Comparison of ENCODE assay signal across 18 cellular contexts in genomic region chrY:14145614-14146013, GRCh38.
"Had no signal": no experiment of that assay in that cellular context is flagged by ENCODE, and none has a peak within 500 bp of the region (broad histone marks: within the 10 kb centered on the region; RNA-seq: fewer than 3 reads in every experiment).

No MANE protein-coding gene starts in this region.

- H3K27ac Mint-ChIP-seq: nephron; stimulated activated memory B cell treated with anti-CD40 and anti-IgM and Interleukin-4, amounts not matched to agents 10 μg/mL and 1 μg/mL and 100 μg/mL, for 72 hours; stimulated activated naive CD8-positive, alpha-beta T cell treated with anti-CD3 and anti-CD28 coated beads, Interleukin-15, Interleukin-2, amounts not matched to agents 100 ng/mL and 50 ng/mL, for 24 hours had no signal

- H3K4me3 Mint-ChIP-seq: nephron; stimulated activated memory B cell treated with anti-CD40 and anti-IgM and Interleukin-4, amounts not matched to agents 10 μg/mL and 1 μg/mL and 100 μg/mL, for 72 hours; stimulated activated naive CD8-positive, alpha-beta T cell treated with anti-CD3 and anti-CD28 coated beads, Interleukin-15, Interleukin-2, amounts not matched to agents 100 ng/mL and 50 ng/mL, for 24 hours had no signal

- DNase-seq: effector memory CD4-positive, alpha-beta T cell; gastrocnemius medialis; heart right ventricle; kidney glomerular epithelial cell; mammary epithelial cell; midbrain; occipital lobe; pancreas; psoas muscle; retina; right lobe of liver; stimulated activated CD4-positive, alpha-beta T cell treated with anti-CD3 and anti-CD28 coated beads, Interleukin-4, amount 100 ng/mL, for 24 hours; tibial artery had no signal

- H3K27me3 ChIP-seq: gastrocnemius medialis, heart right ventricle, pancreas, right lobe of liver, tibial artery had no signal

- H3K36me3 ChIP-seq: gastrocnemius medialis, heart right ventricle, pancreas, right lobe of liver, tibial artery had no signal

- H3K4me1 ChIP-seq: gastrocnemius medialis, heart right ventricle, pancreas, psoas muscle, right lobe of liver, tibial artery had no signal

- H3K9me3 Mint-ChIP-seq: nephron; stimulated activated memory B cell treated with anti-CD40 and anti-IgM and Interleukin-4, amounts not matched to agents 10 μg/mL and 1 μg/mL and 100 μg/mL, for 72 hours; stimulated activated naive CD8-positive, alpha-beta T cell treated with anti-CD3 and anti-CD28 coated beads, Interleukin-15, Interleukin-2, amounts not matched to agents 100 ng/mL and 50 ng/mL, for 24 hours had no signal

- H3K36me3 Mint-ChIP-seq: stimulated activated memory B cell treated with anti-CD40 and anti-IgM and Interleukin-4, amounts not matched to agents 10 μg/mL and 1 μg/mL and 100 μg/mL, for 72 hours had no signal

- H3K27ac ChIP-seq: gastrocnemius medialis, heart right ventricle, pancreas, psoas muscle, right lobe of liver, tibial artery had no signal

- H3K9me3 ChIP-seq: gastrocnemius medialis, heart right ventricle, pancreas, psoas muscle, right lobe of liver, tibial artery had no signal

- ATAC-seq: esophagus mucosa; gastrocnemius medialis; heart right ventricle; left lobe of liver; pancreas; psoas muscle; right lobe of liver; stimulated activated memory B cell treated with anti-CD40 and anti-IgM and Interleukin-4, amounts not matched to agents 10 μg/mL and 1 μg/mL and 100 μg/mL, for 72 hours had no signal

- H3K4me1 Mint-ChIP-seq: nephron had no signal

- H3K27me3 Mint-ChIP-seq: stimulated activated memory B cell treated with anti-CD40 and anti-IgM and Interleukin-4, amounts not matched to agents 10 μg/mL and 1 μg/mL and 100 μg/mL, for 72 hours had no signal

- H3K4me3 ChIP-seq: gastrocnemius medialis, heart right ventricle, pancreas, psoas muscle, right lobe of liver, tibial artery had no signal
